In the genomic region with DNA sequence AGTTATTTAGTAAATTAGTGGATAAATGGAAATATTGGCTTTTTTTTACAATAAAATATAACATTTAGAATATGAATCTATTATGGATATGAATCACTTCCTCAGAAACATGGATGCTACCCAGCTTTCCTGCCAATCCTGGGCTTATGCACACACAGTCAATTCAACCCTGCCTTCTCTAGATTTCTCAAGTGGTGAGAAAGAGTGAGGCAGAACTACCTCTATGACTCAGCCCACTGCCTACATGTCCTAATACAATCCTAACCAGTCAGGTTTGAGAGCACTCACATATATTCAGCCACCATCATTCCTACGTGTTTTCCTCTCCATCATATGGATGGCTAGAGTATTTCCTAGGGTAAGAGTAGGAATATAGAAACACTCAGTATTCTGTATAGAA, we compare ENCODE assay signal across 13 cellular contexts.
DNase-seq lines count a peak whose midpoint lies in the region; ATAC-seq and TF ChIP-seq lines count a peak whose summit lies in the region.
"Had no signal": no experiment of that assay in that cellular context is flagged by ENCODE, and none has a peak within 500 bp of the region (broad histone marks: within the 10 kb centered on the region; RNA-seq: fewer than 3 reads in every experiment).

No MANE protein-coding gene starts in this region.

- no peaks in the 10 kb centered on the region for H3K36me3 Mint-ChIP-seq in activated CD4-positive, alpha-beta T cell treated with anti-CD3 and anti-CD28 coated beads for 36 hours (ENCODE audit: low read depth)

- H3K27ac ChIP-seq in ascending aorta = no peak overlapping the region
- H3K27ac ChIP-seq: upper lobe of right lung had no signal

- peak; percentile 7 for DNase-seq in activated CD4-positive, alpha-beta T cell treated with anti-CD3 and anti-CD28 coated beads for 36 hours
- no peak for DNase-seq in activated CD4-positive, alpha-beta T cell treated with anti-CD3 and anti-CD28 coated beads for 48 hours
- DNase-seq in renal cortical epithelial cell (ENCODE audit: low read depth) (peak; percentile 59), ascending aorta (ENCODE audit: low spot score in 2 of 2) (no peak), SW 1271 (lab: John Stamatoyannopoulos, UW) (no peak)
- DNase-seq in activated CD4-positive, CD25-positive, alpha-beta regulatory T cell treated with anti-CD3 and anti-CD28 coated beads, Interleukin-2, amount 50 U/mL, for 72 hours = no peak
- DNase-seq: DND-41, erythroblast, NCI-H1417, upper lobe of right lung had no signal

- H3K9me3 Mint-ChIP-seq in activated CD4-positive, alpha-beta T cell treated with anti-CD3 and anti-CD28 coated beads for 36 hours (ENCODE audit: low read depth) = no peaks in the 10 kb centered on the region

- no peaks in the 10 kb centered on the region for H3K4me1 Mint-ChIP-seq in activated CD4-positive, alpha-beta T cell treated with anti-CD3 and anti-CD28 coated beads for 36 hours

- no peak overlapping the region for H3K27ac Mint-ChIP-seq in activated CD4-positive, alpha-beta T cell treated with anti-CD3 and anti-CD28 coated beads for 36 hours

- H3K4me1 ChIP-seq in ascending aorta = no peaks in the 10 kb centered on the region
- H3K4me1 ChIP-seq: upper lobe of right lung had no signal

- no peak overlapping the region for H3K4me3 Mint-ChIP-seq in activated CD4-positive, alpha-beta T cell treated with anti-CD3 and anti-CD28 coated beads for 36 hours

- H3K27me3 Mint-ChIP-seq in activated CD4-positive, alpha-beta T cell treated with anti-CD3 and anti-CD28 coated beads for 36 hours = peaks cover 3% of the 10 kb centered on the region

- intact Hi-C loops in activated CD4-positive, alpha-beta T cell treated with anti-CD3 and anti-CD28 coated beads for 36 hours (cut with DNase I, micrococcal nuclease) = no loop called here
- intact Hi-C loops in ascending aorta (cut with DNase I) = no loop called here

- POLR2A ChIA-PET in activated CD4-positive, alpha-beta T cell treated with anti-CD3 and anti-CD28 coated beads for 36 hours (lab: Charles Lee) = no interaction called here

- no peaks in the 10 kb centered on the region for H3K27me3 ChIP-seq in ascending aorta
- H3K27me3 ChIP-seq: upper lobe of right lung had no signal

- no peak for TF ChIP-seq CTCF in ascending aorta (IDR thresholded peaks at IDR 0.05)

- no peaks in the 10 kb centered on the region for H3K9me3 ChIP-seq in ascending aorta
- H3K9me3 ChIP-seq: upper lobe of right lung had no signal

- CTCF ChIA-PET in activated CD4-positive, alpha-beta T cell treated with anti-CD3 and anti-CD28 coated beads for 36 hours (lab: Charles Lee) = interaction anchor here (0.6 kb wide), 1 partner anchor 337 kb away, joined by 3 read pairs; no protein-coding TSS in a partner anchor

- H3K36me3 ChIP-seq in ascending aorta = no peaks in the 10 kb centered on the region
- H3K36me3 ChIP-seq: upper lobe of right lung had no signal

- no peak overlapping the region for H3K4me3 ChIP-seq in ascending aorta
- H3K4me3 ChIP-seq: upper lobe of right lung had no signal

- ATAC-seq in activated CD4-positive, alpha-beta T cell treated with anti-CD3 and anti-CD28 coated beads for 36 hours = peak; percentile 83
- ATAC-seq in HG03097 (IDR thresholded peaks at IDR 0.05; ENCODE audit: low FRiP score, unreplicated experiment) (peak; percentile 66), SK-N-SH treated with all-trans-retinoic acid at 6 μM for 48 hours (0 out of 3 replicates have a peak, but pooled peaks have one; percentile 39)
- ATAC-seq: Panc1, upper lobe of right lung had no signal

TF ChIP-seq in SK-N-SH treated with all-trans-retinoic acid at 6 μM for 48 hours, 23 proteins besides CTCF, POLR2A, EP300 and RAD21:
- TF ChIP-seq GLIS3 (CRISPR knock-in tag; IDR thresholded peaks at IDR 0.05) (no peak), ZC3H10 (CRISPR knock-in tag; IDR thresholded peaks at IDR 0.05) (no peak), TCF4 (CRISPR knock-in tag; IDR thresholded peaks at IDR 0.05; ENCODE audit: borderline replicate concordance) (no peak), ESRRG (CRISPR knock-in tag; IDR thresholded peaks at IDR 0.05) (no peak), ZNF8 (CRISPR knock-in tag; IDR thresholded peaks at IDR 0.05) (no peak), BACH2 (CRISPR knock-in tag; IDR thresholded peaks at IDR 0.05; ENCODE audit: borderline replicate concordance) (no peak), ISL1 (CRISPR knock-in tag; IDR thresholded peaks at IDR 0.05) (no peak), ZNF70 (CRISPR knock-in tag; IDR thresholded peaks at IDR 0.05) (no peak), ZFP3 (CRISPR knock-in tag; IDR thresholded peaks at IDR 0.05) (no peak)
- TF ChIP-seq, protein P1, sequence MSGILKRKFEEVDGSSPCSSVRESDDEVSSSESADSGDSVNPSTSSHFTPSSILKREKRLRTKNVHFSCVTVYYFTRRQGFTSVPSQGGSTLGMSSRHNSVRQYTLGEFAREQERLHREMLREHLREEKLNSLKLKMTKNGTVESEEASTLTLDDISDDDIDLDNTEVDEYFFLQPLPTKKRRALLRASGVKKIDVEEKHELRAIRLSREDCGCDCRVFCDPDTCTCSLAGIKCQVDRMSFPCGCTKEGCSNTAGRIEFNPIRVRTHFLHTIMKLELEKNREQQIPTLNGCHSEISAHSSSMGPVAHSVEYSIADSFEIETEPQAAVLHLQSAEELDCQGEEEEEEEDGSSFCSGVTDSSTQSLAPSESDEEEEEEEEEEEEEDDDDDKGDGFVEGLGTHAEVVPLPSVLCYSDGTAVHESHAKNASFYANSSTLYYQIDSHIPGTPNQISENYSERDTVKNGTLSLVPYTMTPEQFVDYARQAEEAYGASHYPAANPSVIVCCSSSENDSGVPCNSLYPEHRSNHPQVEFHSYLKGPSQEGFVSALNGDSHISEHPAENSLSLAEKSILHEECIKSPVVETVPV (CRISPR knock-in tag; IDR thresholded peaks at IDR 0.05) = no peak

Comparison
In these comparisons a context has a peak if more than half of its experiments do, and no peak if none do; other contexts are left out.
1. DNase-seq: peak in activated CD4-positive, alpha-beta T cell treated with anti-CD3 and anti-CD28 coated beads for 36 hours (single experiment) and renal cortical epithelial cell (single experiment); none in activated CD4-positive, alpha-beta T cell treated with anti-CD3 and anti-CD28 coated beads for 48 hours (single experiment), activated CD4-positive, CD25-positive, alpha-beta regulatory T cell treated with anti-CD3 and anti-CD28 coated beads, Interleukin-2, amount 50 U/mL, for 72 hours (single experiment), ascending aorta (0 of 2) and SW 1271 (0 of 2).
2. Peak in every context shown above with its lines, with median percentiles within 50 percentile points of each other: ATAC-seq.